In genomic region chr3:197234947-197235914, GRCh38 we compare ENCODE assay signal across 27 cellular contexts.
A peak's percentile ranks its signal among the peaks of the same experiment; 100 is the strongest.
DNase-seq lines count a peak whose midpoint lies in the region; ATAC-seq and TF ChIP-seq lines count a peak whose summit lies in the region.
"Had no signal": no experiment of that assay in that cellular context is flagged by ENCODE, and none has a peak within 500 bp of the region (broad histone marks: within the 10 kb centered on the region; RNA-seq: fewer than 3 reads in every experiment).

No MANE protein-coding gene starts in this region.

- dilution Hi-C loops in mammary epithelial cell (cut with HindIII; ENCODE audit: low sequenced_read_pairs) = loop anchor here (5.0 kb wide), 1 partner anchor 342 kb away; no protein-coding TSS in a partner anchor

- no peak for TF ChIP-seq CTCF in MCF 10A (IDR thresholded peaks at IDR 0.05; ENCODE audit: unreplicated experiment)
- no peak for TF ChIP-seq CTCF in mammary epithelial cell (conservative IDR thresholded peaks at IDR 0.05 in 1 of 2, IDR thresholded peaks at IDR 0.05 in 1 of 2; ENCODE audit: extremely low read depth in 1 of 2, insufficient read depth in 1 of 2, low read depth in 1 of 2, low read length in 2 of 2)
- no peak for TF ChIP-seq CTCF in body of pancreas (IDR thresholded peaks at IDR 0.05)
- TF ChIP-seq CTCF in left lung (IDR thresholded peaks at IDR 0.05) = no peak

- peaks cover 98% of the 10 kb centered on the region for H3K79me2 ChIP-seq in mammary epithelial cell (ENCODE audit: insufficient read depth, low read length)

- H3K36me3 ChIP-seq in mammary epithelial cell (ENCODE audit: insufficient read depth, low read length) (peaks cover 2% of the 10 kb centered on the region), body of pancreas (replicated peaks in 1 of 2; ENCODE audit: insufficient read depth in 1 of 2, low read depth in 2 of 2) (no peaks in the 10 kb centered on the region), left lung (no peaks in the 10 kb centered on the region)
- H3K36me3 ChIP-seq: upper lobe of right lung had no signal

- no peak overlapping the region for H3K4me3 Mint-ChIP-seq in MCF 10A (ENCODE audit: unreplicated experiment)
- H3K4me3 Mint-ChIP-seq: activated B cell treated with CpG ODN at 0.5 μM for 24 hours; activated naive CD8-positive, alpha-beta T cell; central memory CD8-positive, alpha-beta T cell had no signal

- no peaks in the 10 kb centered on the region for H3K9me3 ChIP-seq in mammary epithelial cell (replicated peaks; ENCODE audit: insufficient read depth, low read length)
- no peaks in the 10 kb centered on the region for H3K9me3 ChIP-seq in body of pancreas
- peaks cover 0 to 9% of the 10 kb centered on the region in 2 donors for H3K9me3 ChIP-seq in left lung
- H3K9me3 ChIP-seq: psoas muscle, upper lobe of right lung had no signal

- no peak overlapping the region for H3K9ac ChIP-seq in mammary epithelial cell (ENCODE audit: insufficient read depth, low read length)
- H3K9ac ChIP-seq: BLaER1 had no signal

- H4K20me1 ChIP-seq in mammary epithelial cell (ENCODE audit: insufficient read depth, low read length) = peaks cover 2% of the 10 kb centered on the region

- H3K27ac ChIP-seq in mammary epithelial cell (ENCODE audit: insufficient read depth, low read depth, low read length) = no peak overlapping the region
- no peak overlapping the region for H3K27ac ChIP-seq in body of pancreas
- H3K27ac ChIP-seq in left lung = no peak overlapping the region
- H3K27ac ChIP-seq: BLaER1, foreskin keratinocyte, heart right ventricle, psoas muscle, upper lobe of right lung had no signal

- H3K4me3 ChIP-seq in mammary epithelial cell (replicated peaks in 1 of 3; ENCODE audit: insufficient read depth in 1 of 3, low read depth in 2 of 3, low read length in 3 of 3) (no peak overlapping the region), body of pancreas (no peak overlapping the region), left lung (no peak overlapping the region)
- H3K4me3 ChIP-seq: BLaER1, GM12878, heart right ventricle, psoas muscle, upper lobe of right lung had no signal

- 91% methylated on average over 4 of the region's 4 CpGs for WGBS in mammary epithelial cell (ENCODE audit: low coverage, missing lambda C conversion rate)
- 55 to 61% methylated on average over 4 of the region's 4 CpGs for whole genome bisulfite sequencing in body of pancreas, 2 donors

- DNase-seq in MCF 10A (ENCODE audit: unreplicated experiment) (peak; percentile 27), mammary epithelial cell (no peak), body of pancreas (peak; percentile 6 to 43 (median 25)), left lung (no peak), cerebellum (ENCODE audit: low spot score) (no peak), cerebellar cortex (ENCODE audit: low spot score) (no peak), HT-29 (ENCODE audit: low spot score) (no peak)
- DNase-seq: activated B cell treated with CpG ODN at 0.5 μM for 24 hours; aorta; erythroblast; foreskin keratinocyte; H7; heart right ventricle; NCI-H1092 treated with DMSO at 0.1 percent for 48 hours; NK-92 treated with Interleukin-12 subunit alpha and Interleukin-12 subunit beta, amount 100 ng/mL, for 24 hours; psoas muscle; SIG-M5; SW 1271; T1000; upper lobe of right lung had no signal

- peaks cover 20% of the 10 kb centered on the region for H3K9me3 Mint-ChIP-seq in MCF 10A (ENCODE audit: unreplicated experiment)
- H3K9me3 Mint-ChIP-seq: central memory CD8-positive, alpha-beta T cell had no signal

- in situ Hi-C loops in mammary epithelial cell (cut with MboI; ENCODE audit: low sequenced_read_pairs in 2 of 2) = no loop called here

- intact Hi-C loops in MCF 10A (cut with micrococcal nuclease) = no loop called here
- intact Hi-C loops in mammary epithelial cell (cut with micrococcal nuclease) = no loop called here
- intact Hi-C loops in body of pancreas (cut with DNase I) = no loop called here
- intact Hi-C loops in left lung (cut with DNase I) = no loop called here

- H3K4me2 ChIP-seq in mammary epithelial cell (ENCODE audit: insufficient read depth, low read depth, low read length) = no peak overlapping the region
- H3K4me2 ChIP-seq: BLaER1 had no signal

- H3K27ac Mint-ChIP-seq in MCF 10A (ENCODE audit: low read depth, unreplicated experiment) = peak overlapping the region; percentile 16
- H3K27ac Mint-ChIP-seq: activated B cell treated with CpG ODN at 0.5 μM for 24 hours; activated naive CD8-positive, alpha-beta T cell; activated T-helper 2 cell treated with anti-CD3 and anti-CD28 coated beads, Interferon-gamma antibody, Interleukin-2, Interleukin-4, amounts not matched to agents 10 μg/mL and 5 μg/mL and 100 μg/mL, durations not matched to agents 14 hours and 24 hours and 36 hours had no signal

- TF ChIP-seq POLR2A in body of pancreas (IDR thresholded peaks at IDR 0.05) = no peak

- POLR2A ChIA-PET in MCF 10A (lab: Yijun Ruan, JAX) = interaction anchor here (0.6 to 1.4 kb wide), 7 partner anchors 9 to 662 kb away, joined by 3 to 7 read pairs (median 3); no protein-coding TSS in a partner anchor

- peaks cover 33% of the 10 kb centered on the region for H3K36me3 Mint-ChIP-seq in MCF 10A (ENCODE audit: insufficient read depth, unreplicated experiment)

- H3K27me3 Mint-ChIP-seq in MCF 10A (ENCODE audit: insufficient read depth, unreplicated experiment) = no peaks in the 10 kb centered on the region
- H3K27me3 Mint-ChIP-seq: activated B cell treated with CpG ODN at 0.5 μM for 24 hours; activated naive CD8-positive, alpha-beta T cell; central memory CD8-positive, alpha-beta T cell had no signal

- CTCF ChIA-PET in MCF 10A (lab: Yijun Ruan, JAX) (interaction anchor here (0.6 to 4.3 kb wide), 9 partner anchors 10 to 288 kb away, joined by 3 to 27 read pairs (median 4); no protein-coding TSS in a partner anchor), mammary epithelial cell (lab: Charles Lee; ENCODE audit: low non-redundant PET) (no interaction called here)

- peaks cover 26% of the 10 kb centered on the region for H3K4me1 Mint-ChIP-seq in MCF 10A (ENCODE audit: insufficient read depth, unreplicated experiment)

- H3K4me1 ChIP-seq in mammary epithelial cell (ENCODE audit: insufficient read depth, low read length) = no peaks in the 10 kb centered on the region
- peaks cover 12% of the 10 kb centered on the region for H3K4me1 ChIP-seq in body of pancreas
- no peaks in the 10 kb centered on the region for H3K4me1 ChIP-seq in left lung
- H3K4me1 ChIP-seq: BLaER1, upper lobe of right lung had no signal

- ATAC-seq in body of pancreas (no peak), left lung (peak; percentile 63), HG03520 (IDR thresholded peaks at IDR 0.05; ENCODE audit: unreplicated experiment) (no peak)
- ATAC-seq: foreskin keratinocyte, GM12878, heart right ventricle, Panc1, upper lobe of right lung had no signal

- H2AFZ ChIP-seq in mammary epithelial cell (ENCODE audit: low read depth, low read length) = no peak overlapping the region

- no peaks in the 10 kb centered on the region for H3K27me3 ChIP-seq in mammary epithelial cell (ENCODE audit: insufficient read depth, low read length)
- no peaks in the 10 kb centered on the region for H3K27me3 ChIP-seq in body of pancreas
- no peaks in the 10 kb centered on the region for H3K27me3 ChIP-seq in left lung
- H3K27me3 ChIP-seq: BLaER1, foreskin keratinocyte, heart right ventricle, upper lobe of right lung had no signal

- BruUV-seq in MCF 10A (replicated peaks; lab: Mats Ljungman, UMichigan) = no TSS peak
- no TSS peak for BruUV-seq in mammary epithelial cell (replicated peaks; lab: Mats Ljungman, UMichigan)

Comparison
In these comparisons a context has a peak if more than half of its experiments do, and no peak if none do; other contexts are left out.
1. DNase-seq: peak in MCF 10A (single experiment) and body of pancreas (4 of 4); none in mammary epithelial cell (single experiment), left lung (0 of 2), cerebellum (single experiment), cerebellar cortex (single experiment) and HT-29 (single experiment).